14 cellular contexts compared by ENCODE assay signal in the genomic region with DNA sequence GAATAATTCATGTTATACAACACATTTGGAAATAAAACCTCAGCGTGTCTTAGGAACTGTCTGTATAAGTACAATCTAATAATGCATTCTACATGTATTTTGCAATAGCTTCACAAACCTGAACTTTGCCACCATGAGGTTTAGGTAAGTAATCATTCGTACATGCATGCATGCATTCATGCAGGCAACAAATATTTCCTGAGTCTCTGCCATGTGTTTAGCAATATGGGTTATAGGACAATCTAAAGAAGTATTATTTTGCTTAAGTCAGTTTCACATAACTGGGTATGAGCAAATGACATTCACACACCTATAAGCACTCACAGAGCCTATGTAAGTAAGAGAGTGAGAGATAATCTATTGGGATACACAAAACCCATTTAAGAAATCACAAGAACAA.
A peak's percentile ranks its signal among the peaks of the same experiment; 100 is the strongest.
DNase-seq lines count a peak whose midpoint lies in the region; TF ChIP-seq lines count a peak whose summit lies in the region.
"Had no signal": no experiment of that assay in that cellular context is flagged by ENCODE, and none has a peak within 500 bp of the region (broad histone marks: within the 10 kb centered on the region; RNA-seq: fewer than 3 reads in every experiment).

No MANE protein-coding gene starts in this region.

- no peak for TF ChIP-seq CTCF in A673 (conservative IDR thresholded peaks at IDR 0.05; ENCODE audit: low read depth, low read length)

- H3K36me3 ChIP-seq in A673 (ENCODE audit: insufficient read depth, low read length, poor library complexity, severe bottlenecking) = no peaks in the 10 kb centered on the region
- H3K36me3 ChIP-seq in SK-N-MC (ENCODE audit: insufficient read depth, low read length) = no peaks in the 10 kb centered on the region
- peaks cover 14% of the 10 kb centered on the region for H3K36me3 ChIP-seq in CD4-positive, alpha-beta memory T cell (ENCODE audit: insufficient read depth, low read length)

- intact Hi-C loops in A673 (cut with micrococcal nuclease; ENCODE audit: unreplicated experiment) = no loop called here
- intact Hi-C loops in CD4-positive, alpha-beta memory T cell (cut with micrococcal nuclease) = no loop called here

- H3K4me1 ChIP-seq in A673 (ENCODE audit: insufficient read depth, low read length, poor library complexity, severe bottlenecking) = peaks cover 7% of the 10 kb centered on the region
- no peaks in the 10 kb centered on the region for H3K4me1 ChIP-seq in CD4-positive, alpha-beta memory T cell (ENCODE audit: insufficient read depth, low read length)

- no peak overlapping the region for H3K27ac Mint-ChIP-seq in CD4-positive, alpha-beta memory T cell
- H3K27ac Mint-ChIP-seq: CD4-positive, alpha-beta T cell; GM23338 had no signal

- H3K4me3 Mint-ChIP-seq in CD4-positive, alpha-beta memory T cell = no peak overlapping the region
- H3K4me3 Mint-ChIP-seq: CD4-positive, alpha-beta T cell; GM23338 had no signal

- H3K9ac ChIP-seq in SK-N-MC (ENCODE audit: insufficient read length) = no peak overlapping the region

- H3K4me3 ChIP-seq in A673 (ENCODE audit: low read depth, low read length, poor library complexity, severe bottlenecking) (no peak overlapping the region), SK-N-MC (peak overlapping the region; percentile 48)
- no peak overlapping the region for H3K4me3 ChIP-seq in CD4-positive, alpha-beta memory T cell (ENCODE audit: low read length in 2 of 2)
- H3K4me3 ChIP-seq: GM23338 had no signal

- H3K36me3 Mint-ChIP-seq in CD4-positive, alpha-beta memory T cell = peaks cover 47 to 55% of the 10 kb centered on the region in 2 donors

- H3K27me3 Mint-ChIP-seq in CD4-positive, alpha-beta memory T cell = no peaks in the 10 kb centered on the region
- H3K27me3 Mint-ChIP-seq: CD4-positive, alpha-beta T cell had no signal

- DNase-seq in A673 (ENCODE audit: low spot score) = peak; percentile 6
- DNase-seq in SK-N-MC (ENCODE audit: low read depth, low spot score) = peak; percentile 45
- peak; percentile 18 for DNase-seq in iris pigment epithelial cell (ENCODE audit: low read depth)
- peak; percentile 12 for DNase-seq in superior temporal gyrus (ENCODE audit: extremely low spot score)
- DNase-seq in NCI-H510A treated with DMSO at 0.1 percent for 48 hours (lab: John Stamatoyannopoulos, UW) = no peak
- no peak for DNase-seq in CD4-positive, alpha-beta memory T cell
- DNase-seq: AML-193; CD4-positive, alpha-beta T cell; DMS153; DMS79; GDM1; HCEC 1CT had no signal

- H3K27me3 ChIP-seq in A673 (replicated peaks; ENCODE audit: insufficient read depth, low read depth, low read length, poor library complexity) = no peaks in the 10 kb centered on the region
- no peaks in the 10 kb centered on the region for H3K27me3 ChIP-seq in CD4-positive, alpha-beta memory T cell (ENCODE audit: insufficient read depth, low read length)

- no peak overlapping the region for H3K27ac ChIP-seq in A673 (ENCODE audit: low read depth, low read length, poor library complexity, severe bottlenecking)
- H3K27ac ChIP-seq in SK-N-MC = no peak overlapping the region
- no peak overlapping the region for H3K27ac ChIP-seq in CD4-positive, alpha-beta memory T cell (ENCODE audit: low read depth, low read length)
- H3K27ac ChIP-seq: C4-2B had no signal

- H3K4me1 Mint-ChIP-seq in CD4-positive, alpha-beta memory T cell = peaks cover 4 to 14% (median 8%) of the 10 kb centered on the region in 4 donors
- H3K4me1 Mint-ChIP-seq: GM23338 had no signal

- CTCF ChIA-PET in A673 (lab: Charles Lee) = no interaction called here
- CTCF ChIA-PET in CD4-positive, alpha-beta memory T cell (lab: Charles Lee; ENCODE audit: partially characterized antibody) = no interaction called here

- POLR2A ChIA-PET in A673 (lab: Charles Lee; ENCODE audit: low non-redundant PET) = no interaction called here
- POLR2A ChIA-PET in CD4-positive, alpha-beta memory T cell (lab: Charles Lee; ENCODE audit: partially characterized antibody) = no interaction called here

- H3K9me3 ChIP-seq in A673 (ENCODE audit: low read depth, low read length, poor library complexity, severe bottlenecking) (no peaks in the 10 kb centered on the region), SK-N-MC (ENCODE audit: low read depth, low read length) (no peaks in the 10 kb centered on the region)
- H3K9me3 ChIP-seq in CD4-positive, alpha-beta memory T cell (ENCODE audit: control insufficient read depth in 1 of 2, low read length in 2 of 2) = no peaks in the 10 kb centered on the region

- no TSS peak for BruUV-seq in A673 (replicated peaks; lab: Mats Ljungman, UMichigan)

- no peaks in the 10 kb centered on the region for H3K9me3 Mint-ChIP-seq in CD4-positive, alpha-beta memory T cell
- H3K9me3 Mint-ChIP-seq: CD4-positive, alpha-beta T cell; GM23338 had no signal

Comparison
In these comparisons a context has a peak if more than half of its experiments do, and no peak if none do; other contexts are left out.
1. DNase-seq: peak in A673 (single experiment), SK-N-MC (single experiment), iris pigment epithelial cell (single experiment) and superior temporal gyrus (single experiment); none in NCI-H510A treated with DMSO at 0.1 percent for 48 hours (single experiment) and CD4-positive, alpha-beta memory T cell (0 of 5).